ENCODE assay signal across 8 cellular contexts in genomic region chr11:111298466-111299110, GRCh38. TPM values are rescaled to one million over a fixed set of nuclear protein-coding genes. Genes with fewer than 3 reads are reported as not detected.
DNase-seq lines count a peak whose midpoint lies in the region; ATAC-seq and TF ChIP-seq lines count a peak whose summit lies in the region.

Gene POU2AF3 (plus strand): TSS chr11:111298546. CDS start chr11:111298582, 36 bp downstream.

- peaks cover 26% of the 10 kb centered on the region for H3K27me3 Mint-ChIP-seq in activated naive CD4-positive, alpha-beta T cell treated with anti-CD3 and anti-CD28 coated beads for 36 hours (ENCODE audit: low read depth)

- WGBS in body of pancreas, 2 donors: 5 to 14% methylated on average over 10 to 42 of the region's 57 CpGs
- 8 to 9% methylated on average over 51 to 57 of the region's 57 CpGs for WGBS in lung, 2 donors

- intact Hi-C loops in body of pancreas (cut with DNase I): loop anchor here (5.0 kb wide), 1 partner anchor 124 kb away; no protein-coding TSS in a partner anchor
- intact Hi-C loops in upper lobe of right lung (cut with DNase I): no loop called here
- intact Hi-C loops in activated naive CD4-positive, alpha-beta T cell treated with anti-CD3 and anti-CD28 coated beads for 36 hours (cut with micrococcal nuclease): no loop called here

- peaks cover 2% of the 10 kb centered on the region for H3K4me1 Mint-ChIP-seq in activated naive CD4-positive, alpha-beta T cell treated with anti-CD3 and anti-CD28 coated beads for 36 hours (ENCODE audit: low read depth)

- H3K4me1 ChIP-seq in body of pancreas (peaks cover 45% of the 10 kb centered on the region), lung (ENCODE audit: control insufficient read depth in 2 of 2, insufficient read depth in 2 of 2, low read length in 2 of 2) (peaks cover 0 to 7% of the 10 kb centered on the region in 2 donors), upper lobe of right lung (peaks cover 5% of the 10 kb centered on the region)

- no peaks in the 10 kb centered on the region for H3K36me3 ChIP-seq in body of pancreas (replicated peaks in 1 of 2; ENCODE audit: insufficient read depth in 1 of 2, low read depth in 2 of 2)
- H3K36me3 ChIP-seq in lung (ENCODE audit: control insufficient read depth in 2 of 2, insufficient read depth in 2 of 2, low read length in 2 of 2): no peaks in the 10 kb centered on the region
- H3K36me3 ChIP-seq in upper lobe of right lung: no peaks in the 10 kb centered on the region

- H3K4me3 ChIP-seq in AG10803 (ENCODE audit: low read length) (peak within 1 kb of the TSS; percentile 57), body of pancreas (peak within 1 kb of the TSS; percentile 51 to 63), lung (peak within 1 kb of the TSS; percentile 47), upper lobe of right lung (peak within 1 kb of the TSS; percentile 58)

- H3K9me3 ChIP-seq in body of pancreas (no peaks in the 10 kb centered on the region), lung (ENCODE audit: control insufficient read depth in 2 of 2, insufficient read depth in 1 of 2, low read length in 1 of 2) (no peaks in the 10 kb centered on the region), upper lobe of right lung (no peaks in the 10 kb centered on the region)

- ATAC-seq in HG02678 (IDR thresholded peaks at IDR 0.05; ENCODE audit: unreplicated experiment): peak; percentile 24
- peak; percentile 26 for ATAC-seq in body of pancreas
- peak; percentile 7 for ATAC-seq in lung (ENCODE audit: insufficient read depth, low FRiP score)
- ATAC-seq in upper lobe of right lung: no peak
- ATAC-seq in GM18870 (IDR thresholded peaks at IDR 0.05; ENCODE audit: unreplicated experiment): no peak

- no peak for TF ChIP-seq POLR2A in body of pancreas (IDR thresholded peaks at IDR 0.05)

- no peaks in the 10 kb centered on the region for H3K36me3 Mint-ChIP-seq in activated naive CD4-positive, alpha-beta T cell treated with anti-CD3 and anti-CD28 coated beads for 36 hours (ENCODE audit: low read depth)

- no peak within 1 kb of the TSS for H3K4me3 Mint-ChIP-seq in activated naive CD4-positive, alpha-beta T cell treated with anti-CD3 and anti-CD28 coated beads for 36 hours

- H3K27ac ChIP-seq in body of pancreas (peak within 1 kb of the TSS; percentile 88 to 93 (median 90)), lung (ENCODE audit: low read depth in 1 of 2, low read length in 1 of 2) (peak within 1 kb of the TSS in 1 of 2 donors; percentile 89), upper lobe of right lung (peak within 1 kb of the TSS; percentile 85)

- DNase-seq in AG10803 (ENCODE audit: low read depth) (no peak), body of pancreas (no peak), lung (ENCODE audit: low spot score) (no peak), upper lobe of right lung (no peak), hepatic stellate cell (ENCODE audit: low spot score) (no peak)
- DNase-seq in activated naive CD4-positive, alpha-beta T cell treated with anti-CD3 and anti-CD28 coated beads for 36 hours: no peak

- no peak for TF ChIP-seq CTCF in AG10803 (conservative IDR thresholded peaks at IDR 0.05; ENCODE audit: low read length)
- no peak for TF ChIP-seq CTCF in body of pancreas (IDR thresholded peaks at IDR 0.05)
- TF ChIP-seq CTCF in lung (IDR thresholded peaks at IDR 0.05; ENCODE audit: control extremely low read depth, extremely low read depth): no peak
- TF ChIP-seq CTCF in upper lobe of right lung (IDR thresholded peaks at IDR 0.05): no peak

- CTCF ChIA-PET in activated naive CD4-positive, alpha-beta T cell treated with anti-CD3 and anti-CD28 coated beads for 36 hours (lab: Charles Lee): no interaction called here

- no peaks in the 10 kb centered on the region for H3K27me3 ChIP-seq in body of pancreas
- no peaks in the 10 kb centered on the region for H3K27me3 ChIP-seq in lung (ENCODE audit: control insufficient read depth, insufficient read depth)
- no peaks in the 10 kb centered on the region for H3K27me3 ChIP-seq in upper lobe of right lung

- H3K27ac Mint-ChIP-seq in activated naive CD4-positive, alpha-beta T cell treated with anti-CD3 and anti-CD28 coated beads for 36 hours: no peak within 1 kb of the TSS

- H3K9me3 Mint-ChIP-seq in activated naive CD4-positive, alpha-beta T cell treated with anti-CD3 and anti-CD28 coated beads for 36 hours: no peaks in the 10 kb centered on the region

RNA-seq across cellular contexts. Expression of gene POU2AF3, which starts in this region (rescaled TPM):
- total RNA-seq in body of pancreas: 10 to 100 TPM in 1 of 2 donors, 1 to 10 TPM in 1; 1.0 to 10.9 TPM
- total RNA-seq in lung: 1 to 10 TPM; 1.5 to 4.2 TPM
- 1 to 10 TPM; 2.0 to 5.4 TPM for polyA plus RNA-seq in lung
- 1.8 TPM for total RNA-seq in upper lobe of right lung
- not detected for total RNA-seq in activated naive CD4-positive, alpha-beta T cell treated with anti-CD3 and anti-CD28 coated beads for 36 hours

Comparison
In these comparisons a context has a peak if more than half of its experiments do, and no peak if none do; other contexts are left out.
1. ATAC-seq: peak in HG02678 (single experiment), body of pancreas (single experiment) and lung (single experiment); none in upper lobe of right lung (single experiment) and GM18870 (single experiment).
2. Peak in every context shown above with its lines, with median percentiles within 50 percentile points of each other: H3K4me3 ChIP-seq.